In genomic region chr20:48812600-48813445, GRCh38 we compare ENCODE assay signal across 28 cellular contexts. TPM values are rescaled to one million over a fixed set of nuclear protein-coding genes. Genes with fewer than 3 reads are reported as not detected.
DNase-seq lines count a peak whose midpoint lies in the region; ATAC-seq and TF ChIP-seq lines count a peak whose summit lies in the region.
"Had no signal": no experiment of that assay in that cellular context is flagged by ENCODE, and none has a peak within 500 bp of the region (broad histone marks: within the 10 kb centered on the region; RNA-seq: fewer than 3 reads in every experiment).

No MANE protein-coding gene starts in this region.

- peak; percentile 63 for DNase-seq in DMS79 treated with DMSO at 0.1 percent for 48 hours (lab: John Stamatoyannopoulos, UW)
- DNase-seq in DMS79 (lab: John Stamatoyannopoulos, UW) = no peak
- peak; percentile 79 for DNase-seq in globus pallidus (ENCODE audit: low spot score)
- DNase-seq in spleen = peak; percentile 56
- DNase-seq in CD1c-positive myeloid dendritic cell (ENCODE audit: extremely low spot score) = no peak
- DNase-seq in natural killer cell = no peak
- no peak for DNase-seq in stimulated activated CD4-positive, alpha-beta T cell treated with anti-CD3 and anti-CD28 coated beads, Interleukin-2, amount 100 ng/mL, for 48 hours
- DNase-seq: 8988T; activated CD4-positive, alpha-beta T cell treated with anti-CD3 and anti-CD28 coated beads for 48 hours; activated CD8-positive, alpha-beta memory T cell treated with anti-CD3 and anti-CD28 coated beads for 24 hours; activated T-cell treated with anti-CD3 and anti-CD28 coated beads for 4 hours; amniotic stem cell; brain microvascular endothelial cell; GF-D8; GM23248; immature natural killer cell; NCI-H2107; SHP77; sigmoid colon; stimulated activated CD4-positive, alpha-beta T cell treated with anti-CD3 and anti-CD28 coated beads, Interleukin-15, amount 100 ng/mL, for 24 hours; stimulated activated naive B cell treated with anti-CD40 and anti-IgM and Interleukin-4, amounts not matched to agents 10 μg/mL and 1 μg/mL and 100 μg/mL, for 72 hours; SW 1271; testis; WERI-Rb-1 had no signal

- peaks cover 39 to 43% of the 10 kb centered on the region in 2 donors for H3K4me1 Mint-ChIP-seq in natural killer cell

- no peaks in the 10 kb centered on the region for H3K36me3 Mint-ChIP-seq in natural killer cell

- peaks cover 0 to 70% (median 0%) of the 10 kb centered on the region in 6 donors for H3K36me3 ChIP-seq in spleen
- H3K36me3 ChIP-seq: brain microvascular endothelial cell, Peyer's patch, sigmoid colon had no signal

- TF ChIP-seq POLR2A in spleen (IDR thresholded peaks at IDR 0.05) = no peak

- H3K27me3 Mint-ChIP-seq in natural killer cell (ENCODE audit: low read depth in 2 of 2) = no peaks in the 10 kb centered on the region
- H3K27me3 Mint-ChIP-seq: activated naive CD4-positive, alpha-beta T cell treated with anti-CD3 and anti-CD28 coated beads, Interleukin-2, amount 50 U/mL, for 24 hours; stimulated activated naive B cell treated with anti-CD40 and anti-IgM and Interleukin-4, amounts not matched to agents 10 μg/mL and 1 μg/mL and 100 μg/mL, for 72 hours had no signal

- no peak overlapping the region for H3K4me3 Mint-ChIP-seq in natural killer cell
- H3K4me3 Mint-ChIP-seq: activated naive CD4-positive, alpha-beta T cell treated with anti-CD3 and anti-CD28 coated beads, Interleukin-2, amount 50 U/mL, for 24 hours; stimulated activated naive B cell treated with anti-CD40 and anti-IgM and Interleukin-4, amounts not matched to agents 10 μg/mL and 1 μg/mL and 100 μg/mL, for 72 hours had no signal

- H3K27ac ChIP-seq in angular gyrus (ENCODE audit: low read depth, low read length) (peak overlapping the region; percentile 86), spleen (peak overlapping the region in 4 of 8 donors; percentile 3 to 37 (median 17))
- H3K27ac ChIP-seq: brain microvascular endothelial cell, GM23248, sigmoid colon, testis had no signal

- no peaks in the 10 kb centered on the region for H3K27me3 ChIP-seq in spleen (replicated peaks in 1 of 7)
- H3K27me3 ChIP-seq: brain microvascular endothelial cell, Peyer's patch, sigmoid colon, testis had no signal

- H3K27ac Mint-ChIP-seq in natural killer cell = no peak overlapping the region
- H3K27ac Mint-ChIP-seq: stimulated activated naive B cell treated with anti-CD40 and anti-IgM and Interleukin-4, amounts not matched to agents 10 μg/mL and 1 μg/mL and 100 μg/mL, for 72 hours had no signal

- TF ChIP-seq CTCF in spleen (IDR thresholded peaks at IDR 0.05 in 8 of 11, conservative IDR thresholded peaks at IDR 0.05 in 3 of 11) (no peak), natural killer cell (IDR thresholded peaks at IDR 0.05) (no peak)

- 80 to 86% (median 83%) methylated on average over 15 of the region's 15 CpGs for WGBS in spleen, 5 donors

- no peak overlapping the region for H3K4me3 ChIP-seq in spleen
- H3K4me3 ChIP-seq: GM23248, Peyer's patch, sigmoid colon, testis had no signal

- intact Hi-C loops in spleen (cut with DNase I; ENCODE audit: low total_unique reads) (no loop called here), natural killer cell (cut with micrococcal nuclease) (no loop called here)

- peaks cover 0 to 1% (median 0%) of the 10 kb centered on the region in 8 donors for H3K9me3 ChIP-seq in spleen
- H3K9me3 ChIP-seq: Peyer's patch, sigmoid colon, testis had no signal

- no peaks in the 10 kb centered on the region for H3K9me3 Mint-ChIP-seq in natural killer cell
- H3K9me3 Mint-ChIP-seq: activated naive CD4-positive, alpha-beta T cell treated with anti-CD3 and anti-CD28 coated beads, Interleukin-2, amount 50 U/mL, for 24 hours; immature natural killer cell had no signal

- ATAC-seq in natural killer cell = no peak
- ATAC-seq: left lobe of liver; stimulated activated naive B cell treated with anti-CD40 and anti-IgM and Interleukin-4, amounts not matched to agents 10 μg/mL and 1 μg/mL and 100 μg/mL, for 72 hours had no signal

- H3K4me1 ChIP-seq in spleen = peaks cover 24 to 100% (median 87%) of the 10 kb centered on the region in 6 donors
- H3K4me1 ChIP-seq: sigmoid colon, testis had no signal

RNA-seq across cellular contexts. Expression of gene PREX1, which starts 15.0 kb away (rescaled TPM):
- total RNA-seq in spleen (100 to 1,000 TPM; 116 to 279 (median 166) TPM), natural killer cell (100 to 1,000 TPM; 382 to 392 (median 389) TPM)
- 10 to 100 TPM; 36.7 to 76.7 (median 49.7) TPM for polyA plus RNA-seq in spleen

Comparison
In these comparisons a context has a peak if more than half of its experiments do, and no peak if none do; other contexts are left out.
1. DNase-seq: peak in DMS79 treated with DMSO at 0.1 percent for 48 hours (single experiment), globus pallidus (single experiment) and spleen (single experiment); none in DMS79 (single experiment), CD1c-positive myeloid dendritic cell (single experiment), natural killer cell (single experiment) and stimulated activated CD4-positive, alpha-beta T cell treated with anti-CD3 and anti-CD28 coated beads, Interleukin-2, amount 100 ng/mL, for 48 hours (0 of 2).